Comparison of ENCODE assay signal across 28 cellular contexts in genomic region chr2:219031005-219031738, GRCh38. TPM values are rescaled to one million over a fixed set of nuclear protein-coding genes. Genes with fewer than 3 reads are reported as not detected.
"Had no signal": no experiment of that assay in that cellular context is flagged by ENCODE, and none has a peak within 500 bp of the region (broad histone marks: within the 10 kb centered on the region; RNA-seq: fewer than 3 reads in every experiment).

No MANE protein-coding gene starts in this region.

- H3K9me3 ChIP-seq: gastrocnemius medialis, left lung, ovary, psoas muscle, spleen, suprapubic skin, transverse colon, vagina had no signal

- H3K4me3 Mint-ChIP-seq: dendritic cell treated with granulocyte-macrophage colony-stimulating factor and Interleukin-4, amounts not matched to agents 40 ng/mL and 50 ng/mL, for 4 days; endodermal cell; naive thymus-derived CD4-positive, alpha-beta T cell; nephron; neural progenitor cell; stimulated activated memory B cell treated with anti-CD40 and anti-IgM and Interleukin-4, amounts not matched to agents 10 μg/mL and 1 μg/mL and 100 μg/mL, for 72 hours; stimulated activated naive CD8-positive, alpha-beta T cell treated with anti-CD3 and anti-CD28 coated beads, Interleukin-15, Interleukin-2, amounts not matched to agents 100 ng/mL and 50 ng/mL, for 24 hours had no signal

- H3K27me3 ChIP-seq: ovary had no signal

- H2AFZ ChIP-seq: hepatocyte, neural progenitor cell had no signal

- H3K4me1 Mint-ChIP-seq: naive thymus-derived CD4-positive, alpha-beta T cell; nephron had no signal

- ATAC-seq: gastrocnemius medialis; left lung; stimulated activated memory B cell treated with anti-CD40 and anti-IgM and Interleukin-4, amounts not matched to agents 10 μg/mL and 1 μg/mL and 100 μg/mL, for 72 hours had no signal

- H3K9me3 Mint-ChIP-seq: dendritic cell treated with granulocyte-macrophage colony-stimulating factor and Interleukin-4, amounts not matched to agents 40 ng/mL and 50 ng/mL, for 4 days; endodermal cell; naive thymus-derived CD4-positive, alpha-beta T cell; nephron; neural progenitor cell; stimulated activated memory B cell treated with anti-CD40 and anti-IgM and Interleukin-4, amounts not matched to agents 10 μg/mL and 1 μg/mL and 100 μg/mL, for 72 hours; stimulated activated naive CD8-positive, alpha-beta T cell treated with anti-CD3 and anti-CD28 coated beads, Interleukin-15, Interleukin-2, amounts not matched to agents 100 ng/mL and 50 ng/mL, for 24 hours had no signal

- H3K4me2 ChIP-seq: hepatocyte, neural progenitor cell had no signal

- H3K27ac Mint-ChIP-seq: dendritic cell treated with granulocyte-macrophage colony-stimulating factor and Interleukin-4, amounts not matched to agents 40 ng/mL and 50 ng/mL, for 4 days; endodermal cell; naive thymus-derived CD4-positive, alpha-beta T cell; nephron; neural progenitor cell; stimulated activated memory B cell treated with anti-CD40 and anti-IgM and Interleukin-4, amounts not matched to agents 10 μg/mL and 1 μg/mL and 100 μg/mL, for 72 hours; stimulated activated naive CD8-positive, alpha-beta T cell treated with anti-CD3 and anti-CD28 coated beads, Interleukin-15, Interleukin-2, amounts not matched to agents 100 ng/mL and 50 ng/mL, for 24 hours had no signal

- DNase-seq: effector CD8-positive, alpha-beta T cell; endodermal cell; foreskin fibroblast; gastrocnemius medialis; head of caudate nucleus; left cardiac atrium; left lung; mammary epithelial cell; mesendoderm; midbrain; naive thymus-derived CD4-positive, alpha-beta T cell; nucleus accumbens; ovary; psoas muscle; right cardiac atrium; spleen; stimulated activated CD4-positive, alpha-beta T cell treated with anti-CD3 and anti-CD28 coated beads, Interleukin-4, amount 100 ng/mL, for 4 hours; transverse colon had no signal

- H3K36me3 ChIP-seq: gastrocnemius medialis, left lung, neural progenitor cell, ovary, spleen, suprapubic skin, transverse colon, vagina had no signal

- H3K4me1 ChIP-seq: gastrocnemius medialis, left lung, neural progenitor cell, psoas muscle, spleen, suprapubic skin, transverse colon, vagina had no signal

- H3K9ac ChIP-seq: neural progenitor cell had no signal

- H3K27ac ChIP-seq: epithelial cell of prostate, gastrocnemius medialis, hepatocyte, left lung, neural progenitor cell, ovary, psoas muscle, skin epidermis, spleen, suprapubic skin, transverse colon, vagina had no signal

- H3K4me3 ChIP-seq: gastrocnemius medialis, hepatocyte, left lung, neural progenitor cell, ovary, psoas muscle, skin epidermis, spleen, suprapubic skin, transverse colon, vagina had no signal

RNA-seq across cellular contexts. Expression of gene CFAP65, which starts 10.1 kb away (rescaled TPM):
- polyA plus RNA-seq: naive thymus-derived CD4-positive, alpha-beta T cell; psoas muscle; right cardiac atrium; spleen had no signal

RNA-seq across cellular contexts. Expression of gene IHH, which starts 29.5 kb away (rescaled TPM):
- polyA plus RNA-seq: naive thymus-derived CD4-positive, alpha-beta T cell had no signal

RNA-seq across cellular contexts. Expression of gene CRYBA2, which starts 38.0 kb away (rescaled TPM):
- polyA plus RNA-seq: hepatocyte; naive thymus-derived CD4-positive, alpha-beta T cell; ovary; right cardiac atrium; spleen had no signal

RNA-seq across cellular contexts. Expression of gene FEV, which starts 46.2 kb away (rescaled TPM):
- polyA plus RNA-seq: mammary epithelial cell; naive thymus-derived CD4-positive, alpha-beta T cell; ovary; psoas muscle; right cardiac atrium; spleen had no signal
